Comparison of ENCODE assay signal across 30 cellular contexts in genomic region chr9:90789408-90789807, GRCh38. TPM values are rescaled to one million over a fixed set of nuclear protein-coding genes. Genes with fewer than 3 reads are reported as not detected.
"Had no signal": no experiment of that assay in that cellular context is flagged by ENCODE, and none has a peak within 500 bp of the region (broad histone marks: within the 10 kb centered on the region; RNA-seq: fewer than 3 reads in every experiment).

No MANE protein-coding gene starts in this region.

- H3K27me3 ChIP-seq: brain microvascular endothelial cell, cardiac muscle cell had no signal

- ATAC-seq: WTC11 had no signal

- H3K36me3 ChIP-seq: brain microvascular endothelial cell, cardiac muscle cell had no signal

- H3K9me3 Mint-ChIP-seq: central memory CD8-positive, alpha-beta T cell had no signal

- H3K4me1 Mint-ChIP-seq: activated naive CD4-positive, alpha-beta T cell treated with anti-CD3 and anti-CD28 coated beads, Interleukin-2, amount 10 ng/mL, durations not matched to agents 7 days and 5 days; activated naive CD8-positive, alpha-beta T cell treated with anti-CD3 and anti-CD28 coated beads for 36 hours; central memory CD8-positive, alpha-beta T cell had no signal

- H3K27ac Mint-ChIP-seq: activated CD4-positive, alpha-beta memory T cell treated with anti-CD3 and anti-CD28 coated beads for 36 hours; activated naive CD4-positive, alpha-beta T cell treated with anti-CD3 and anti-CD28 coated beads, Interleukin-2, amount 10 ng/mL, durations not matched to agents 7 days and 5 days; activated naive CD8-positive, alpha-beta T cell treated with anti-CD3 and anti-CD28 coated beads for 36 hours; WTC11 had no signal

- H3K36me3 Mint-ChIP-seq: activated CD4-positive, alpha-beta memory T cell treated with anti-CD3 and anti-CD28 coated beads for 36 hours; activated naive CD4-positive, alpha-beta T cell treated with anti-CD3 and anti-CD28 coated beads, Interleukin-2, amount 10 ng/mL, durations not matched to agents 7 days and 5 days had no signal

- DNase-seq: activated CD4-positive, alpha-beta memory T cell treated with anti-CD3 and anti-CD28 coated beads for 36 hours; activated CD4-positive, alpha-beta T cell treated with anti-CD3 and anti-CD28 coated beads for 4 hours; activated CD4-positive, alpha-beta T cell treated with anti-CD3 and anti-CD28 coated beads, Interleukin-2, amount 50 U/mL, for 1 hour; activated CD4-positive, CD25-positive, alpha-beta regulatory T cell treated with anti-CD3 and anti-CD28 coated beads, Interleukin-2, amount 50 U/mL, for 72 hours; activated CD8-positive, alpha-beta memory T cell treated with anti-CD3 and anti-CD28 coated beads, Interleukin-2, amount 50 U/mL, for 4 hours; activated effector memory CD4-positive, alpha-beta T cell treated with Interleukin-2 at 50 U/mL for 16 hours; activated naive CD4-positive, alpha-beta T cell treated with anti-CD3 and anti-CD28 coated beads, Interleukin-2, amount 10 ng/mL, durations not matched to agents 7 days and 5 days; activated naive CD8-positive, alpha-beta T cell treated with anti-CD3 and anti-CD28 coated beads for 36 hours; activated T-cell treated with anti-CD3 and anti-CD28 coated beads for 4 hours; activated T-cell treated with anti-CD3 and anti-CD28 coated beads, Interleukin-2, amount 50 U/mL, for 48 hours; amniotic stem cell; aorta; brain microvascular endothelial cell; Karpas-422; KBM-7; NCI-H1105; NCI-H1417 treated with DMSO at 0.1 percent for 48 hours; NCI-H187 treated with DMSO at 0.1 percent for 48 hours; NCI-H2081; NCI-H226; NCI-H446 treated with DMSO at 0.1 percent for 48 hours; NCI-H524; NCI-H69; NK-92 treated with Interleukin-12 subunit alpha and Interleukin-12 subunit beta, amount 100 ng/mL, for 24 hours; OCI-M1; Right ventricle myocardium superior had no signal

- H3K27ac ChIP-seq: brain microvascular endothelial cell, cardiac muscle cell had no signal

- H3K4me3 Mint-ChIP-seq: activated CD4-positive, alpha-beta memory T cell treated with anti-CD3 and anti-CD28 coated beads for 36 hours; activated naive CD4-positive, alpha-beta T cell treated with anti-CD3 and anti-CD28 coated beads, Interleukin-2, amount 10 ng/mL, durations not matched to agents 7 days and 5 days; activated naive CD8-positive, alpha-beta T cell treated with anti-CD3 and anti-CD28 coated beads for 36 hours; central memory CD8-positive, alpha-beta T cell; WTC11 had no signal

- FAIRE-seq: TTC549 had no signal

- H3K4me3 ChIP-seq: cardiac muscle cell had no signal

RNA-seq across cellular contexts. Expression of gene SYK, which starts 12.2 kb away (rescaled TPM):
- total RNA-seq: activated CD4-positive, alpha-beta memory T cell treated with anti-CD3 and anti-CD28 coated beads for 36 hours; cardiac muscle cell had no signal
- polyA plus RNA-seq: cardiac muscle cell had no signal
